Comparison of ENCODE assay signal across 12 cellular contexts in genomic region chr5:180154821-180155220, GRCh38. TPM values are rescaled to one million over a fixed set of nuclear protein-coding genes. Genes with fewer than 3 reads are reported as not detected.
"Had no signal": no experiment of that assay in that cellular context is flagged by ENCODE, and none has a peak within 500 bp of the region (broad histone marks: within the 10 kb centered on the region; RNA-seq: fewer than 3 reads in every experiment).

No MANE protein-coding gene starts in this region.

- H3K27me3 ChIP-seq: vagina had no signal

- H3K4me1 Mint-ChIP-seq: activated naive CD8-positive, alpha-beta T cell treated with anti-CD3 and anti-CD28 coated beads, Interleukin-2, amount 10 ng/mL, durations not matched to agents 7 days and 5 days had no signal

- H3K36me3 Mint-ChIP-seq: activated naive CD8-positive, alpha-beta T cell treated with anti-CD3 and anti-CD28 coated beads, Interleukin-2, amount 10 ng/mL, durations not matched to agents 7 days and 5 days had no signal

- H3K4me3 Mint-ChIP-seq: activated naive CD8-positive, alpha-beta T cell treated with anti-CD3 and anti-CD28 coated beads, Interleukin-2, amount 10 ng/mL, durations not matched to agents 7 days and 5 days; activated T-cell treated with anti-CD3 and anti-CD28 coated beads, Interleukin-2, amount 50 U/mL, for 4 hours had no signal

- H3K4me3 ChIP-seq: esophagus squamous epithelium, SK-N-MC, vagina had no signal

- H3K27ac Mint-ChIP-seq: activated naive CD8-positive, alpha-beta T cell treated with anti-CD3 and anti-CD28 coated beads, Interleukin-2, amount 10 ng/mL, durations not matched to agents 7 days and 5 days; nephron had no signal

- ATAC-seq: activated CD4-positive, CD25-positive, alpha-beta regulatory T cell treated with anti-CD3 and anti-CD28 coated beads, Interleukin-2, amount 50 U/mL, for 24 hours; activated T-cell treated with anti-CD3 and anti-CD28 coated beads, Interleukin-2, amount 50 U/mL, for 4 hours had no signal

- H3K4me1 ChIP-seq: vagina had no signal

- H3K27ac ChIP-seq: esophagus squamous epithelium, SK-N-MC, vagina had no signal

- H3K36me3 ChIP-seq: esophagus squamous epithelium, vagina had no signal

- H3K9me3 ChIP-seq: esophagus squamous epithelium, vagina had no signal

- DNase-seq: activated gamma-delta T cell; activated naive CD8-positive, alpha-beta T cell treated with anti-CD3 and anti-CD28 coated beads, Interleukin-2, amount 10 ng/mL, durations not matched to agents 7 days and 5 days; activated T-cell treated with anti-CD3 and anti-CD28 coated beads, Interleukin-2, amount 50 U/mL, for 4 hours; esophagus squamous epithelium; stimulated activated CD4-positive, alpha-beta T cell treated with anti-CD3 and anti-CD28 coated beads, Interleukin-1b, Interleukin-23, amount 100 ng/mL, for 48 hours had no signal

RNA-seq across cellular contexts. Expression of gene RASGEF1C, which starts 54.2 kb away (rescaled TPM):
- total RNA-seq: activated naive CD8-positive, alpha-beta T cell treated with anti-CD3 and anti-CD28 coated beads, Interleukin-2, amount 10 ng/mL, durations not matched to agents 7 days and 5 days; activated T-cell treated with anti-CD3 and anti-CD28 coated beads, Interleukin-2, amount 50 U/mL, for 4 hours; fibroblast of villous mesenchyme; mesenteric fat pad; pulmonary artery endothelial cell had no signal
